Comparison of ENCODE assay signal across 16 cellular contexts in genomic region chr10:95375418-95375817, GRCh38.
"Had no signal": no experiment of that assay in that cellular context is flagged by ENCODE, and none has a peak within 500 bp of the region (broad histone marks: within the 10 kb centered on the region; RNA-seq: fewer than 3 reads in every experiment).

No MANE protein-coding gene starts in this region.

- H3K4me1 Mint-ChIP-seq: activated naive CD4-positive, alpha-beta T cell treated with anti-CD3 and anti-CD28 coated beads, Interleukin-2, amount 50 U/mL, for 24 hours; immature natural killer cell had no signal

- H3K4me1 ChIP-seq: parathyroid adenoma had no signal

- H3K27ac ChIP-seq: neutrophil, parathyroid adenoma, upper lobe of left lung had no signal

- H3K9me3 ChIP-seq: gastrocnemius medialis, upper lobe of left lung had no signal

- H3K9me3 Mint-ChIP-seq: activated T-cell treated with anti-CD3 and anti-CD28 coated beads, Interleukin-2, amount 50 U/mL, for 72 hours had no signal

- H3K9ac ChIP-seq: parathyroid adenoma had no signal

- H3K4me3 Mint-ChIP-seq: activated naive CD4-positive, alpha-beta T cell treated with anti-CD3 and anti-CD28 coated beads, Interleukin-2, amount 50 U/mL, for 24 hours; activated T-cell treated with anti-CD3 and anti-CD28 coated beads, Interleukin-2, amount 50 U/mL, for 72 hours; immature natural killer cell; naive thymus-derived CD4-positive, alpha-beta T cell; T-helper 17 cell had no signal

- H3K27me3 ChIP-seq: gastrocnemius medialis, upper lobe of left lung had no signal

- H3K27ac Mint-ChIP-seq: activated naive CD4-positive, alpha-beta T cell treated with anti-CD3 and anti-CD28 coated beads, Interleukin-2, amount 50 U/mL, for 24 hours; activated T-cell treated with anti-CD3 and anti-CD28 coated beads, Interleukin-2, amount 50 U/mL, for 72 hours; immature natural killer cell; naive thymus-derived CD4-positive, alpha-beta T cell; T-helper 17 cell had no signal

- DNase-seq: activated CD4-positive, CD25-positive, alpha-beta regulatory T cell treated with anti-CD3 and anti-CD28 coated beads, Interleukin-2, amount 50 U/mL, for 72 hours; activated CD8-positive, alpha-beta memory T cell treated with anti-CD3 and anti-CD28 coated beads for 24 hours; activated CD8-positive, alpha-beta memory T cell treated with anti-CD3 and anti-CD28 coated beads, Interleukin-2, amount 50 U/mL, for 48 hours; activated effector memory CD4-positive, alpha-beta T cell treated with anti-CD3 and anti-CD28 coated beads, Interleukin-2, amount 50 U/mL, for 16 hours; activated T-cell treated with anti-CD3 and anti-CD28 coated beads, Interleukin-2, amount 50 U/mL, for 72 hours; gastrocnemius medialis; immature natural killer cell; stimulated activated CD4-positive, alpha-beta T cell treated with anti-CD3 and anti-CD28 coated beads, Interleukin-12 subunit alpha, Interleukin-12 subunit beta, amount 100 ng/mL, for 4 hours; stimulated activated CD4-positive, alpha-beta T cell treated with anti-CD3 and anti-CD28 coated beads, Interleukin-1b, Interleukin-23, amount 100 ng/mL, for 48 hours; stimulated activated naive CD8-positive, alpha-beta T cell treated with anti-CD3 and anti-CD28 coated beads, Interleukin-15, Interleukin-2, amounts not matched to agents 100 U/mL and 50 U/mL, for 24 hours; T-helper 17 cell; upper lobe of left lung had no signal

- H3K36me3 ChIP-seq: neutrophil had no signal

- H3K4me3 ChIP-seq: gastrocnemius medialis, upper lobe of left lung had no signal
